In genomic region chr2:149170156-149170555, GRCh38 we compare ENCODE assay signal across 21 cellular contexts.
DNase-seq lines count a peak whose midpoint lies in the region; ATAC-seq and TF ChIP-seq lines count a peak whose summit lies in the region.
"Had no signal": no experiment of that assay in that cellular context is flagged by ENCODE, and none has a peak within 500 bp of the region (broad histone marks: within the 10 kb centered on the region; RNA-seq: fewer than 3 reads in every experiment).

No MANE protein-coding gene starts in this region.

- H3K27me3 ChIP-seq in prostate gland (replicated peaks; ENCODE audit: insufficient read depth): no peaks in the 10 kb centered on the region
- H3K27me3 ChIP-seq: testis had no signal

- CTCF ChIA-PET in activated CD4-positive, alpha-beta T cell treated with anti-CD3 and anti-CD28 coated beads, Interleukin-2, amount 10 ng/mL, durations not matched to agents 7 days and 5 days (lab: Charles Lee): no interaction called here
- CTCF ChIA-PET in activated CD8-positive, alpha-beta T cell treated with anti-CD3 and anti-CD28 coated beads, Interleukin-2, amount 10 ng/mL, durations not matched to agents 7 days and 5 days (lab: Charles Lee): no interaction called here

- no peaks in the 10 kb centered on the region for H3K9me3 ChIP-seq in prostate gland
- H3K9me3 ChIP-seq: testis had no signal

- no peaks in the 10 kb centered on the region for H3K4me1 ChIP-seq in prostate gland (replicated peaks)
- H3K4me1 ChIP-seq: testis had no signal

- ATAC-seq in activated CD8-positive, alpha-beta T cell treated with anti-CD3 and anti-CD28 coated beads, Interleukin-2, amount 10 ng/mL, durations not matched to agents 7 days and 5 days: no peak
- ATAC-seq: naive thymus-derived CD4-positive, alpha-beta T cell; stimulated activated naive B cell treated with anti-CD40 and anti-IgM and Interleukin-4, amounts not matched to agents 10 μg/mL and 1 μg/mL and 100 μg/mL, for 72 hours had no signal

- POLR2A ChIA-PET in activated CD4-positive, alpha-beta T cell treated with anti-CD3 and anti-CD28 coated beads, Interleukin-2, amount 10 ng/mL, durations not matched to agents 7 days and 5 days (lab: Charles Lee): no interaction called here
- POLR2A ChIA-PET in activated CD8-positive, alpha-beta T cell treated with anti-CD3 and anti-CD28 coated beads, Interleukin-2, amount 10 ng/mL, durations not matched to agents 7 days and 5 days (lab: Charles Lee): interaction anchor here (0.5 kb wide), 1 partner anchor 48 kb away, joined by 3 read pairs; no protein-coding TSS in a partner anchor

- H3K4me3 ChIP-seq in prostate gland: no peak overlapping the region
- H3K4me3 ChIP-seq: testis had no signal

- H3K27ac ChIP-seq in caudate nucleus (ENCODE audit: low read depth, low read length) (peak overlapping the region; percentile 63), prostate gland (peak overlapping the region; percentile 63 to 69)
- H3K27ac ChIP-seq: C4-2B, testis had no signal

- TF ChIP-seq POLR2A in prostate gland (IDR thresholded peaks at IDR 0.05): no peak

- DNase-seq in DMS 273 treated with DMSO at 0.1 percent for 48 hours (lab: John Stamatoyannopoulos, UW): peak; percentile 76
- peak; percentile 27 for DNase-seq in NCI-H446 treated with DMSO at 0.1 percent for 48 hours (lab: John Stamatoyannopoulos, UW)
- DNase-seq in caudate nucleus (lab: John Stamatoyannopoulos, UW): no peak
- DNase-seq in prostate gland (ENCODE audit: low spot score): no peak
- DNase-seq in SHP77 (lab: John Stamatoyannopoulos, UW): no peak
- no peak for DNase-seq in activated CD4-positive, alpha-beta T cell treated with anti-CD3 and anti-CD28 coated beads, Interleukin-2, amount 10 ng/mL, durations not matched to agents 7 days and 5 days
- DNase-seq in activated CD8-positive, alpha-beta T cell treated with anti-CD3 and anti-CD28 coated beads, Interleukin-2, amount 10 ng/mL, durations not matched to agents 7 days and 5 days: no peak
- no peak for DNase-seq in HuH-7.5 (ENCODE audit: low spot score)
- DNase-seq: activated CD4-positive, alpha-beta T cell treated with anti-CD3 and anti-CD28 coated beads, Interleukin-2, amount 50 U/mL, for 1 hour; aorta; Karpas-422; naive thymus-derived CD4-positive, alpha-beta T cell; NCI-H2029 treated with DMSO at 0.1 percent for 48 hours; NCI-H526 treated with DMSO at 0.1 percent for 48 hours; occipital lobe; stimulated activated CD4-positive, alpha-beta T cell treated with anti-CD3 and anti-CD28 coated beads, Interleukin-4, amount 100 ng/mL, for 24 hours; stimulated activated naive B cell treated with anti-CD40 and anti-IgM and Interleukin-4, amounts not matched to agents 10 μg/mL and 1 μg/mL and 100 μg/mL, for 72 hours; T-helper 2 cell; testis had no signal

- H3K4me1 Mint-ChIP-seq in activated CD4-positive, alpha-beta T cell treated with anti-CD3 and anti-CD28 coated beads, Interleukin-2, amount 10 ng/mL, durations not matched to agents 7 days and 5 days: peaks cover 15% of the 10 kb centered on the region
- H3K4me1 Mint-ChIP-seq in activated CD8-positive, alpha-beta T cell treated with anti-CD3 and anti-CD28 coated beads, Interleukin-2, amount 10 ng/mL, durations not matched to agents 7 days and 5 days (ENCODE audit: low read depth): peaks cover 18% of the 10 kb centered on the region

- no peak overlapping the region for H3K4me3 Mint-ChIP-seq in activated CD4-positive, alpha-beta T cell treated with anti-CD3 and anti-CD28 coated beads, Interleukin-2, amount 10 ng/mL, durations not matched to agents 7 days and 5 days
- no peak overlapping the region for H3K4me3 Mint-ChIP-seq in activated CD8-positive, alpha-beta T cell treated with anti-CD3 and anti-CD28 coated beads, Interleukin-2, amount 10 ng/mL, durations not matched to agents 7 days and 5 days
- H3K4me3 Mint-ChIP-seq: activated naive CD4-positive, alpha-beta T cell treated with anti-CD3 and anti-CD28 coated beads, Interleukin-2, amount 50 U/mL, for 24 hours; naive thymus-derived CD4-positive, alpha-beta T cell; stimulated activated naive B cell treated with anti-CD40 and anti-IgM and Interleukin-4, amounts not matched to agents 10 μg/mL and 1 μg/mL and 100 μg/mL, for 72 hours had no signal

- H3K9me3 Mint-ChIP-seq in activated CD4-positive, alpha-beta T cell treated with anti-CD3 and anti-CD28 coated beads, Interleukin-2, amount 10 ng/mL, durations not matched to agents 7 days and 5 days: peaks cover 12% of the 10 kb centered on the region
- H3K9me3 Mint-ChIP-seq in activated CD8-positive, alpha-beta T cell treated with anti-CD3 and anti-CD28 coated beads, Interleukin-2, amount 10 ng/mL, durations not matched to agents 7 days and 5 days (ENCODE audit: insufficient read depth): peaks cover 3% of the 10 kb centered on the region
- H3K9me3 Mint-ChIP-seq: activated naive CD4-positive, alpha-beta T cell treated with anti-CD3 and anti-CD28 coated beads, Interleukin-2, amount 50 U/mL, for 24 hours had no signal

- no peaks in the 10 kb centered on the region for H3K36me3 Mint-ChIP-seq in activated CD4-positive, alpha-beta T cell treated with anti-CD3 and anti-CD28 coated beads, Interleukin-2, amount 10 ng/mL, durations not matched to agents 7 days and 5 days (ENCODE audit: low read depth)
- H3K36me3 Mint-ChIP-seq in activated CD8-positive, alpha-beta T cell treated with anti-CD3 and anti-CD28 coated beads, Interleukin-2, amount 10 ng/mL, durations not matched to agents 7 days and 5 days (ENCODE audit: low read depth): no peaks in the 10 kb centered on the region
- H3K36me3 Mint-ChIP-seq: activated naive CD4-positive, alpha-beta T cell treated with anti-CD3 and anti-CD28 coated beads, Interleukin-2, amount 50 U/mL, for 24 hours; naive thymus-derived CD4-positive, alpha-beta T cell had no signal

- intact Hi-C loops in prostate gland (cut with DNase I): no loop called here

- H3K27me3 Mint-ChIP-seq in activated CD4-positive, alpha-beta T cell treated with anti-CD3 and anti-CD28 coated beads, Interleukin-2, amount 10 ng/mL, durations not matched to agents 7 days and 5 days: peaks cover 15% of the 10 kb centered on the region
- peaks cover 30% of the 10 kb centered on the region for H3K27me3 Mint-ChIP-seq in activated CD8-positive, alpha-beta T cell treated with anti-CD3 and anti-CD28 coated beads, Interleukin-2, amount 10 ng/mL, durations not matched to agents 7 days and 5 days (ENCODE audit: low read depth)
- H3K27me3 Mint-ChIP-seq: activated naive CD4-positive, alpha-beta T cell treated with anti-CD3 and anti-CD28 coated beads, Interleukin-2, amount 50 U/mL, for 24 hours had no signal

- no peaks in the 10 kb centered on the region for H3K36me3 ChIP-seq in prostate gland

- no peak for TF ChIP-seq CTCF in prostate gland (IDR thresholded peaks at IDR 0.05)

- WGBS in prostate gland: 100% methylated on average over 1 of the region's 1 CpG

- H3K27ac Mint-ChIP-seq in activated CD4-positive, alpha-beta T cell treated with anti-CD3 and anti-CD28 coated beads, Interleukin-2, amount 10 ng/mL, durations not matched to agents 7 days and 5 days: no peak overlapping the region
- H3K27ac Mint-ChIP-seq in activated CD8-positive, alpha-beta T cell treated with anti-CD3 and anti-CD28 coated beads, Interleukin-2, amount 10 ng/mL, durations not matched to agents 7 days and 5 days: no peak overlapping the region
- H3K27ac Mint-ChIP-seq: activated naive CD4-positive, alpha-beta T cell treated with anti-CD3 and anti-CD28 coated beads, Interleukin-2, amount 50 U/mL, for 24 hours; naive thymus-derived CD4-positive, alpha-beta T cell; stimulated activated naive B cell treated with anti-CD40 and anti-IgM and Interleukin-4, amounts not matched to agents 10 μg/mL and 1 μg/mL and 100 μg/mL, for 72 hours had no signal

Comparison
In these comparisons a context has a peak if more than half of its experiments do, and no peak if none do; other contexts are left out.
1. DNase-seq: peak in DMS 273 treated with DMSO at 0.1 percent for 48 hours (single experiment) and NCI-H446 treated with DMSO at 0.1 percent for 48 hours (single experiment); none in caudate nucleus (0 of 61), prostate gland (single experiment), SHP77 (0 of 2), activated CD4-positive, alpha-beta T cell treated with anti-CD3 and anti-CD28 coated beads, Interleukin-2, amount 10 ng/mL, durations not matched to agents 7 days and 5 days (single experiment), activated CD8-positive, alpha-beta T cell treated with anti-CD3 and anti-CD28 coated beads, Interleukin-2, amount 10 ng/mL, durations not matched to agents 7 days and 5 days (single experiment) and HuH-7.5 (single experiment).